In genomic region chr6:31358302-31358701, GRCh38 we compare ENCODE assay signal across 1 cellular context.
TF ChIP-seq lines count a peak whose summit lies in the region.

No MANE protein-coding gene starts in this region.

TF ChIP-seq in SK-N-SH treated with all-trans-retinoic acid at 6 μM for 48 hours, 23 proteins besides CTCF, POLR2A, EP300 and RAD21 (continued from another document):
- TF ChIP-seq SNAI2 (CRISPR knock-in tag; IDR thresholded peaks at IDR 0.05) (no peak), CREB5 (CRISPR knock-in tag; IDR thresholded peaks at IDR 0.05; ENCODE audit: low read depth) (no peak), ZC3H10 (CRISPR knock-in tag; IDR thresholded peaks at IDR 0.05) (no peak), ZNF8 (CRISPR knock-in tag; IDR thresholded peaks at IDR 0.05) (no peak), ZNF565 (CRISPR knock-in tag; conservative IDR thresholded peaks at IDR 0.05; ENCODE audit: low read depth) (no peak)
